Comparison of ENCODE assay signal across 17 cellular contexts in genomic region chr2:171553236-171553635, GRCh38.
"Had no signal": no experiment of that assay in that cellular context is flagged by ENCODE, and none has a peak within 500 bp of the region (broad histone marks: within the 10 kb centered on the region; RNA-seq: fewer than 3 reads in every experiment).

No MANE protein-coding gene starts in this region.

- H3K27ac ChIP-seq: epithelial cell of prostate, esophagus muscularis mucosa, sigmoid colon, skin epidermis, stomach, thoracic aorta, transverse colon had no signal

- H3K36me3 ChIP-seq: transverse colon had no signal

- ATAC-seq: left colon, left ventricle myocardium superior had no signal

- H3K9me3 ChIP-seq: esophagus muscularis mucosa, sigmoid colon, stomach, thoracic aorta, transverse colon had no signal

- DNase-seq: cortex of kidney; effector CD8-positive, alpha-beta T cell; foreskin fibroblast; left colon; left ventricle myocardium superior; naive B cell; sigmoid colon; stimulated activated CD4-positive, alpha-beta T cell treated with anti-CD3 and anti-CD28 coated beads, Interleukin-12 subunit alpha, Interleukin-12 subunit beta, amount 100 ng/mL, for 4 hours; stimulated activated naive CD4-positive, alpha-beta T cell; stomach had no signal

- H3K4me3 ChIP-seq: esophagus muscularis mucosa, lung, sigmoid colon, stomach, thoracic aorta, transverse colon had no signal

- H3K4me1 ChIP-seq: esophagus muscularis mucosa, sigmoid colon, stomach, transverse colon had no signal

- H3K27me3 ChIP-seq: dorsolateral prefrontal cortex, esophagus muscularis mucosa, sigmoid colon, stomach, transverse colon had no signal
